Comparison of ENCODE assay signal across 13 cellular contexts in genomic region chr21:32929633-32930038, GRCh38.
DNase-seq lines count a peak whose midpoint lies in the region; ATAC-seq and TF ChIP-seq lines count a peak whose summit lies in the region.
"Had no signal": no experiment of that assay in that cellular context is flagged by ENCODE, and none has a peak within 500 bp of the region (broad histone marks: within the 10 kb centered on the region; RNA-seq: fewer than 3 reads in every experiment).

No MANE protein-coding gene starts in this region.

- H3K4me1 Mint-ChIP-seq in activated CD8-positive, alpha-beta T cell treated with anti-CD3 and anti-CD28 coated beads, Interleukin-2, amount 10 ng/mL, durations not matched to agents 7 days and 5 days (ENCODE audit: low read depth): peaks cover 42% of the 10 kb centered on the region
- no peaks in the 10 kb centered on the region for H3K4me1 Mint-ChIP-seq in nephron progenitor cell
- H3K4me1 Mint-ChIP-seq in activated CD4-positive, alpha-beta T cell treated with anti-CD3 and anti-CD28 coated beads, Interleukin-2, amount 10 ng/mL, durations not matched to agents 7 days and 5 days: peaks cover 38% of the 10 kb centered on the region
- H3K4me1 Mint-ChIP-seq: neural crest cell had no signal

- peaks cover 29% of the 10 kb centered on the region for H3K9me3 Mint-ChIP-seq in activated CD8-positive, alpha-beta T cell treated with anti-CD3 and anti-CD28 coated beads, Interleukin-2, amount 10 ng/mL, durations not matched to agents 7 days and 5 days (ENCODE audit: insufficient read depth)
- peaks cover 15% of the 10 kb centered on the region for H3K9me3 Mint-ChIP-seq in nephron progenitor cell
- peaks cover 25% of the 10 kb centered on the region for H3K9me3 Mint-ChIP-seq in activated CD4-positive, alpha-beta T cell treated with anti-CD3 and anti-CD28 coated beads, Interleukin-2, amount 10 ng/mL, durations not matched to agents 7 days and 5 days

- ATAC-seq in GM18867 (IDR thresholded peaks at IDR 0.05; ENCODE audit: unreplicated experiment) (peak; percentile 72), HG02798 (IDR thresholded peaks at IDR 0.05; ENCODE audit: poor library complexity, unreplicated experiment) (peak; percentile 65)
- ATAC-seq in activated CD8-positive, alpha-beta T cell treated with anti-CD3 and anti-CD28 coated beads, Interleukin-2, amount 10 ng/mL, durations not matched to agents 7 days and 5 days: peak; percentile 31
- ATAC-seq: left lung had no signal

- POLR2A ChIA-PET in activated CD8-positive, alpha-beta T cell treated with anti-CD3 and anti-CD28 coated beads, Interleukin-2, amount 10 ng/mL, durations not matched to agents 7 days and 5 days (lab: Charles Lee): no interaction called here
- POLR2A ChIA-PET in activated CD4-positive, alpha-beta T cell treated with anti-CD3 and anti-CD28 coated beads, Interleukin-2, amount 10 ng/mL, durations not matched to agents 7 days and 5 days (lab: Charles Lee): no interaction called here

- peaks cover 23% of the 10 kb centered on the region for H3K36me3 Mint-ChIP-seq in activated CD8-positive, alpha-beta T cell treated with anti-CD3 and anti-CD28 coated beads, Interleukin-2, amount 10 ng/mL, durations not matched to agents 7 days and 5 days (ENCODE audit: low read depth)
- H3K36me3 Mint-ChIP-seq in nephron progenitor cell (ENCODE audit: low read depth): peaks cover 4% of the 10 kb centered on the region
- H3K36me3 Mint-ChIP-seq in activated CD4-positive, alpha-beta T cell treated with anti-CD3 and anti-CD28 coated beads, Interleukin-2, amount 10 ng/mL, durations not matched to agents 7 days and 5 days (ENCODE audit: low read depth): peaks cover 24% of the 10 kb centered on the region

- DNase-seq in GM12865 (ENCODE audit: low read depth) (peak; percentile 80), nephron progenitor cell (no peak), KG1 (lab: John Stamatoyannopoulos, UW) (no peak), NCI-H1436 (lab: John Stamatoyannopoulos, UW) (no peak)
- DNase-seq in activated CD8-positive, alpha-beta T cell treated with anti-CD3 and anti-CD28 coated beads, Interleukin-2, amount 10 ng/mL, durations not matched to agents 7 days and 5 days: no peak
- no peak for DNase-seq in activated CD4-positive, alpha-beta T cell treated with anti-CD3 and anti-CD28 coated beads, Interleukin-2, amount 10 ng/mL, durations not matched to agents 7 days and 5 days
- DNase-seq: C1 segment of cervical spinal cord, GDM1, left lung, NCI-H2107 had no signal

- H3K27ac Mint-ChIP-seq in activated CD8-positive, alpha-beta T cell treated with anti-CD3 and anti-CD28 coated beads, Interleukin-2, amount 10 ng/mL, durations not matched to agents 7 days and 5 days: peak overlapping the region; percentile 74
- H3K27ac Mint-ChIP-seq in nephron progenitor cell: no peak overlapping the region
- no peak overlapping the region for H3K27ac Mint-ChIP-seq in activated CD4-positive, alpha-beta T cell treated with anti-CD3 and anti-CD28 coated beads, Interleukin-2, amount 10 ng/mL, durations not matched to agents 7 days and 5 days

- no peaks in the 10 kb centered on the region for H3K27me3 Mint-ChIP-seq in activated CD8-positive, alpha-beta T cell treated with anti-CD3 and anti-CD28 coated beads, Interleukin-2, amount 10 ng/mL, durations not matched to agents 7 days and 5 days (ENCODE audit: low read depth)
- H3K27me3 Mint-ChIP-seq in nephron progenitor cell (ENCODE audit: low read depth, poor library complexity): peaks cover 14% of the 10 kb centered on the region
- no peaks in the 10 kb centered on the region for H3K27me3 Mint-ChIP-seq in activated CD4-positive, alpha-beta T cell treated with anti-CD3 and anti-CD28 coated beads, Interleukin-2, amount 10 ng/mL, durations not matched to agents 7 days and 5 days

- CTCF ChIA-PET in activated CD8-positive, alpha-beta T cell treated with anti-CD3 and anti-CD28 coated beads, Interleukin-2, amount 10 ng/mL, durations not matched to agents 7 days and 5 days (lab: Charles Lee): interaction anchor here (5.7 kb wide), 1 partner anchor 10 kb away, joined by 52 read pairs; no protein-coding TSS in a partner anchor
- CTCF ChIA-PET in activated CD4-positive, alpha-beta T cell treated with anti-CD3 and anti-CD28 coated beads, Interleukin-2, amount 10 ng/mL, durations not matched to agents 7 days and 5 days (lab: Charles Lee): interaction anchor here (0.6 to 3.0 kb wide), 2 partner anchors 11 to 515 kb away, joined by 4 to 15 read pairs; no protein-coding TSS in a partner anchor

- TF ChIP-seq CTCF in GM12865 (IDR thresholded peaks at IDR 0.05; ENCODE audit: insufficient read depth, low read depth, low read length, missing control alignments) (no peak), nephron progenitor cell (IDR thresholded peaks at IDR 0.05) (no peak)

- peak overlapping the region; percentile 24; the same call in 1 of the 2 replicates for H3K4me3 ChIP-seq in GM12865 (ENCODE audit: low read depth, low read length)
- H3K4me3 ChIP-seq: left lung had no signal

- H3K4me3 Mint-ChIP-seq in activated CD8-positive, alpha-beta T cell treated with anti-CD3 and anti-CD28 coated beads, Interleukin-2, amount 10 ng/mL, durations not matched to agents 7 days and 5 days: no peak overlapping the region
- no peak overlapping the region for H3K4me3 Mint-ChIP-seq in nephron progenitor cell
- no peak overlapping the region for H3K4me3 Mint-ChIP-seq in activated CD4-positive, alpha-beta T cell treated with anti-CD3 and anti-CD28 coated beads, Interleukin-2, amount 10 ng/mL, durations not matched to agents 7 days and 5 days
- H3K4me3 Mint-ChIP-seq: neural crest cell had no signal
